Comparison of ENCODE assay signal across 35 cellular contexts in the genomic region with DNA sequence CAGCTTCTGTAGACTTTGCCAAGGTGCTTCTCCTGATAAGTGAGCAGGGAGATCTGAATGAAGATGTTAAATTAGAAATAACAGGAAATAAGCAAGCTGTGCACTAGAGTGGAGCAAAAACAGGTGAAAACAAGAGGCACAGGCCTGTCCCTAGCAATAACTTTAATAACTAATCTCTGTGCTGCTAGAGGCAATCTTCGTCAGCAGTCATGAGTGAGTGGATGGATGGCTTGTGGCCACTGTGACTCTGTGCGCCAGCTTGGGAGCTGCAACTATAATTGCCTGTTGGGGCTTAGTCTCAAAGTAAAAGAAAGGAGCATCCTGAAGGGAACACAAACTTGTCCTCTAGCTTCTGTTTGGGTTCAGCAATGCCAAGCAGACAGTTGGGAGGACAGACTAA.
"Had no signal": no experiment of that assay in that cellular context is flagged by ENCODE, and none has a peak within 500 bp of the region (broad histone marks: within the 10 kb centered on the region; RNA-seq: fewer than 3 reads in every experiment).

No MANE protein-coding gene starts in this region.

- H3K27ac Mint-ChIP-seq: activated B cell treated with CpG ODN at 0.5 μM for 24 hours; activated CD4-positive, alpha-beta memory T cell treated with anti-CD3 and anti-CD28 coated beads for 36 hours; activated CD4-positive, alpha-beta T cell treated with anti-CD3 and anti-CD28 coated beads, Interleukin-2, amount 10 ng/mL, durations not matched to agents 24 days and 14 days; activated CD8-positive, alpha-beta T cell treated with anti-CD3 and anti-CD28 coated beads for 36 hours; activated naive CD4-positive, alpha-beta T cell treated with anti-CD3 and anti-CD28 coated beads for 36 hours; activated naive CD4-positive, alpha-beta T cell treated with anti-CD3 and anti-CD28 coated beads, Interleukin-2, amount 50 U/mL, for 72 hours; activated naive CD8-positive, alpha-beta T cell treated with anti-CD3 and anti-CD28 coated beads for 36 hours; activated T-cell treated with anti-CD3 and anti-CD28 coated beads, Interleukin-2, amount 50 U/mL, for 72 hours; activated T-helper 1 cell treated with anti-CD3 and anti-CD28 coated beads, Interleukin-12 subunit alpha, Interleukin-12 subunit beta, Interleukin-2, Interleukin-4 antibody, amounts not matched to agents 30 ng/mL and 10 ng/mL and 1 ng/mL, durations not matched to agents 14 hours and 24 hours and 36 hours; activated T-helper 17 cell treated with anti-CD3 and anti-CD28 coated beads, Interleukin-2, amount 50 U/mL, for 72 hours; T-helper 1 cell treated with Interleukin-12 subunit alpha and Interleukin-12 subunit beta and Interleukin-4 antibody, amounts not matched to agents 30 μg/mL and 1 μg/mL, for 36 hours; T-helper 2 cell treated with Interferon-gamma antibody and Interleukin-4, amounts not matched to agents 5 μg/mL and 100 μg/mL, for 36 hours had no signal

- H3K36me3 Mint-ChIP-seq: activated CD4-positive, alpha-beta memory T cell treated with anti-CD3 and anti-CD28 coated beads for 36 hours; activated naive CD4-positive, alpha-beta T cell treated with anti-CD3 and anti-CD28 coated beads, Interleukin-2, amount 50 U/mL, for 72 hours; activated naive CD8-positive, alpha-beta T cell treated with anti-CD3 and anti-CD28 coated beads for 36 hours had no signal

- H3K27me3 ChIP-seq: adrenal gland, body of pancreas, brain microvascular endothelial cell, breast epithelium had no signal

- H3K9me3 Mint-ChIP-seq: activated B cell treated with CpG ODN at 0.5 μM for 24 hours; activated CD4-positive, alpha-beta memory T cell treated with anti-CD3 and anti-CD28 coated beads for 36 hours; activated CD4-positive, alpha-beta T cell treated with anti-CD3 and anti-CD28 coated beads, Interleukin-2, amount 10 ng/mL, durations not matched to agents 24 days and 14 days; activated CD8-positive, alpha-beta T cell treated with anti-CD3 and anti-CD28 coated beads for 36 hours; activated naive CD4-positive, alpha-beta T cell treated with anti-CD3 and anti-CD28 coated beads for 36 hours; activated naive CD4-positive, alpha-beta T cell treated with anti-CD3 and anti-CD28 coated beads, Interleukin-2, amount 50 U/mL, for 72 hours; activated naive CD8-positive, alpha-beta T cell treated with anti-CD3 and anti-CD28 coated beads for 36 hours; activated T-cell treated with anti-CD3 and anti-CD28 coated beads, Interleukin-2, amount 50 U/mL, for 4 hours; activated T-cell treated with anti-CD3 and anti-CD28 coated beads, Interleukin-2, amount 50 U/mL, for 72 hours; activated T-helper 1 cell treated with anti-CD3 and anti-CD28 coated beads, Interleukin-12 subunit alpha, Interleukin-12 subunit beta, Interleukin-2, Interleukin-4 antibody, amounts not matched to agents 30 ng/mL and 10 ng/mL and 1 ng/mL, durations not matched to agents 14 hours and 24 hours and 36 hours; activated T-helper 17 cell treated with anti-CD3 and anti-CD28 coated beads, Interleukin-2, amount 50 U/mL, for 72 hours; T-helper 1 cell treated with Interleukin-12 subunit alpha and Interleukin-12 subunit beta and Interleukin-4 antibody, amounts not matched to agents 30 μg/mL and 1 μg/mL, for 36 hours; T-helper 2 cell treated with Interferon-gamma antibody and Interleukin-4, amounts not matched to agents 5 μg/mL and 100 μg/mL, for 36 hours had no signal

- H3K4me1 ChIP-seq: adrenal gland, body of pancreas, breast epithelium had no signal

- DNase-seq: activated B cell treated with CpG ODN at 0.5 μM for 24 hours; activated CD4-positive, alpha-beta memory T cell treated with anti-CD3 and anti-CD28 coated beads for 36 hours; activated CD4-positive, alpha-beta T cell treated with anti-CD3 and anti-CD28 coated beads for 4 hours; activated CD4-positive, alpha-beta T cell treated with anti-CD3 and anti-CD28 coated beads, Interleukin-2, amount 10 ng/mL, durations not matched to agents 24 days and 14 days; activated CD4-positive, alpha-beta T cell treated with anti-CD3 and anti-CD28 coated beads, Interleukin-2, amount 50 U/mL, for 1 hour; activated CD4-positive, alpha-beta T cell treated with anti-CD3 and anti-CD28 coated beads, Interleukin-2, amount 50 U/mL, for 4 hours; activated CD4-positive, CD25-positive, alpha-beta regulatory T cell treated with anti-CD3 and anti-CD28 coated beads, Interleukin-2, amount 50 U/mL, for 72 hours; activated CD8-positive, alpha-beta memory T cell treated with anti-CD3 and anti-CD28 coated beads, Interleukin-2, amount 50 U/mL, for 4 hours; activated CD8-positive, alpha-beta T cell treated with anti-CD3 and anti-CD28 coated beads for 36 hours; activated effector memory CD4-positive, alpha-beta T cell treated with anti-CD3 and anti-CD28 coated beads, Interleukin-2, amount 50 U/mL, for 16 hours; activated gamma-delta T cell treated with Interleukin-2 at 50 U/mL for 16 hours; activated naive CD4-positive, alpha-beta T cell; activated naive CD4-positive, alpha-beta T cell treated with anti-CD3 and anti-CD28 coated beads for 36 hours; activated naive CD4-positive, alpha-beta T cell treated with anti-CD3 and anti-CD28 coated beads, Interleukin-2, amount 50 U/mL, for 16 hours; activated naive CD8-positive, alpha-beta T cell treated with anti-CD3 and anti-CD28 coated beads for 36 hours; activated T-cell treated with anti-CD3 and anti-CD28 coated beads for 4 hours; activated T-cell treated with anti-CD3 and anti-CD28 coated beads, Interleukin-2, amount 50 U/mL, for 1 hour; activated T-cell treated with anti-CD3 and anti-CD28 coated beads, Interleukin-2, amount 50 U/mL, for 4 hours; activated T-cell treated with anti-CD3 and anti-CD28 coated beads, Interleukin-2, amount 50 U/mL, for 72 hours; amniotic stem cell; aorta; body of pancreas; brain microvascular endothelial cell; central memory CD4-positive, alpha-beta T cell; T-helper 1 cell; T-helper 2 cell; T-helper 9 cell had no signal

- H3K4me1 Mint-ChIP-seq: activated B cell treated with CpG ODN at 0.5 μM for 24 hours; activated CD4-positive, alpha-beta T cell treated with anti-CD3 and anti-CD28 coated beads, Interleukin-2, amount 10 ng/mL, durations not matched to agents 24 days and 14 days had no signal

- H3K27me3 Mint-ChIP-seq: activated B cell treated with CpG ODN at 0.5 μM for 24 hours; activated CD4-positive, alpha-beta memory T cell treated with anti-CD3 and anti-CD28 coated beads for 36 hours; activated CD4-positive, alpha-beta T cell treated with anti-CD3 and anti-CD28 coated beads, Interleukin-2, amount 10 ng/mL, durations not matched to agents 24 days and 14 days; activated CD8-positive, alpha-beta T cell treated with anti-CD3 and anti-CD28 coated beads for 36 hours; activated naive CD8-positive, alpha-beta T cell treated with anti-CD3 and anti-CD28 coated beads for 36 hours; activated T-helper 17 cell treated with anti-CD3 and anti-CD28 coated beads, Interleukin-2, amount 50 U/mL, for 72 hours had no signal

- H3K9me3 ChIP-seq: adrenal gland, body of pancreas, breast epithelium had no signal

- ATAC-seq: activated CD8-positive, alpha-beta T cell treated with anti-CD3 and anti-CD28 coated beads for 36 hours; activated naive CD4-positive, alpha-beta T cell treated with anti-CD3 and anti-CD28 coated beads, Interleukin-2, amount 50 U/mL, for 72 hours; activated T-cell treated with anti-CD3 and anti-CD28 coated beads, Interleukin-2, amount 50 U/mL, for 4 hours; activated T-cell treated with anti-CD3 and anti-CD28 coated beads, Interleukin-2, amount 50 U/mL, for 72 hours; activated T-helper 17 cell treated with anti-CD3 and anti-CD28 coated beads, Interleukin-2, amount 50 U/mL, for 72 hours; body of pancreas had no signal

- H3K4me3 Mint-ChIP-seq: activated B cell treated with CpG ODN at 0.5 μM for 24 hours; activated CD4-positive, alpha-beta memory T cell treated with anti-CD3 and anti-CD28 coated beads for 36 hours; activated CD4-positive, alpha-beta T cell treated with anti-CD3 and anti-CD28 coated beads, Interleukin-2, amount 10 ng/mL, durations not matched to agents 24 days and 14 days; activated CD8-positive, alpha-beta T cell treated with anti-CD3 and anti-CD28 coated beads for 36 hours; activated naive CD4-positive, alpha-beta T cell treated with anti-CD3 and anti-CD28 coated beads for 36 hours; activated naive CD8-positive, alpha-beta T cell treated with anti-CD3 and anti-CD28 coated beads for 36 hours; activated T-cell treated with anti-CD3 and anti-CD28 coated beads, Interleukin-2, amount 50 U/mL, for 4 hours; activated T-cell treated with anti-CD3 and anti-CD28 coated beads, Interleukin-2, amount 50 U/mL, for 72 hours; activated T-helper 1 cell treated with anti-CD3 and anti-CD28 coated beads, Interleukin-12 subunit alpha, Interleukin-12 subunit beta, Interleukin-2, Interleukin-4 antibody, amounts not matched to agents 30 ng/mL and 10 ng/mL and 1 ng/mL, durations not matched to agents 14 hours and 24 hours and 36 hours; activated T-helper 17 cell treated with anti-CD3 and anti-CD28 coated beads, Interleukin-2, amount 50 U/mL, for 72 hours; T-helper 1 cell treated with Interleukin-12 subunit alpha and Interleukin-12 subunit beta and Interleukin-4 antibody, amounts not matched to agents 30 μg/mL and 1 μg/mL, for 36 hours; T-helper 2 cell treated with Interferon-gamma antibody and Interleukin-4, amounts not matched to agents 5 μg/mL and 100 μg/mL, for 36 hours had no signal

- H3K27ac ChIP-seq: adrenal gland, body of pancreas, brain microvascular endothelial cell, breast epithelium, VCaP had no signal
